19 cellular contexts compared by ENCODE assay signal in the genomic region with DNA sequence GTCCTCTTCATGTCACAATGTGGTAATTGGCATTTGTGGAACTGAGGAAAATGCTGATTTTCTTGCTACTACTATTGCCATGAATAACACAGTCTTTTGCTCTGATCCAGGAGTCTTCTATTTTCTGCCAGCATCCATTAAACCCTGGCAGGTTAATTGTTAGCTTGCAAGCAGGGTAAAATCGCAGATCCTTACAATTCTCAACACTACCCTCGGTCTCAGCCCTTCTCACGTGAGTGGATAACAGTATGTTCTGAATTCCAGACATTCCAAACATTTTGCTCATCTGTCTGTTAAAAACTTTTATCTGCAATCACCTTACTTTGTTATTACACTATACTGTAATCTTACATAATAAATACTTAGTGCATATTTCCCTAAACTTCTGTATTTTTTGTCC.
DNase-seq lines count a peak whose midpoint lies in the region; ATAC-seq and TF ChIP-seq lines count a peak whose summit lies in the region.
"Had no signal": no experiment of that assay in that cellular context is flagged by ENCODE, and none has a peak within 500 bp of the region (broad histone marks: within the 10 kb centered on the region; RNA-seq: fewer than 3 reads in every experiment).

No MANE protein-coding gene starts in this region.

- no CpG with 5 or more reads among the region's 3 CpGs for WGBS in H9 (ENCODE audit: extremely low coverage, insufficient read length, low lambda C conversion rate)
- no CpG with 5 or more reads among the region's 3 CpGs for WGBS in iPS DF 6.9 (ENCODE audit: insufficient coverage, insufficient read length)
- WGBS in neuronal stem cell (ENCODE audit: extremely low coverage in 2 of 2, insufficient read length in 2 of 2, insufficient replicate concordance in 1 of 2), 2 donors, result no CpG with 5 or more reads among the region's 3 CpGs

- H3K4me3 ChIP-seq in astrocyte of the cerebellum (ENCODE audit: low read depth, low read length) (no peak overlapping the region), iPS DF 6.9 (ENCODE audit: low read length) (no peak overlapping the region), neuronal stem cell (ENCODE audit: low read length in 2 of 2) (no peak overlapping the region)
- H3K4me3 ChIP-seq: skin epidermis, tibial nerve had no signal

- H3K27ac Mint-ChIP-seq in H9, result peak overlapping the region in 2 of 3 experiments; percentile 77 to 87; a peak in 4 of 7 replicates
- H3K27ac Mint-ChIP-seq: activated CD4-positive, alpha-beta T cell treated with anti-CD3 and anti-CD28 coated beads for 36 hours; activated naive CD8-positive, alpha-beta T cell treated with anti-CD3 and anti-CD28 coated beads, Interleukin-2, amount 10 ng/mL, durations not matched to agents 7 days and 5 days; CD4-positive, alpha-beta T cell; stimulated activated naive CD8-positive, alpha-beta T cell treated with anti-CD3 and anti-CD28 coated beads, Interleukin-15, amount 100 ng/mL, for 72 hours had no signal

- no peaks in the 10 kb centered on the region for H3K36me3 Mint-ChIP-seq in H9 (ENCODE audit: insufficient read depth in 1 of 3, low read depth in 3 of 3)
- H3K36me3 Mint-ChIP-seq: activated naive CD8-positive, alpha-beta T cell treated with anti-CD3 and anti-CD28 coated beads, Interleukin-2, amount 10 ng/mL, durations not matched to agents 7 days and 5 days; brain had no signal

- no peak overlapping the region for H2BK120ac ChIP-seq in H9 (ENCODE audit: low read depth, low read length, poor library complexity, severe bottlenecking)
- no peak overlapping the region for H2BK120ac ChIP-seq in neuronal stem cell (ENCODE audit: low read depth, low read length)

- DNase-seq in H9 (no peak), astrocyte of the cerebellum (ENCODE audit: low read depth) (peak; percentile 6), iPS DF 6.9 (ENCODE audit: low read depth, low spot score) (peak; percentile 4), neuronal stem cell (ENCODE audit: low spot score) (peak; percentile 12), SHP77 (lab: John Stamatoyannopoulos, UW) (no peak)
- DNase-seq in activated CD8-positive, alpha-beta memory T cell treated with anti-CD3 and anti-CD28 coated beads for 24 hours, result no peak
- DNase-seq: activated CD4-positive, alpha-beta T cell treated with anti-CD3 and anti-CD28 coated beads for 36 hours; activated naive CD8-positive, alpha-beta T cell treated with anti-CD3 and anti-CD28 coated beads, Interleukin-2, amount 10 ng/mL, durations not matched to agents 7 days and 5 days; CD4-positive, alpha-beta T cell; cortex of kidney; left colon; NCI-H1092; NCI-H2081; stimulated activated naive CD8-positive, alpha-beta T cell treated with anti-CD3 and anti-CD28 coated beads, Interleukin-15, amount 100 ng/mL, for 72 hours had no signal

- H3K56ac ChIP-seq in H9 (ENCODE audit: insufficient read length, low read depth, low read length), result no peak overlapping the region

- no peaks in the 10 kb centered on the region for H3K9me3 Mint-ChIP-seq in H9
- H3K9me3 Mint-ChIP-seq: activated naive CD8-positive, alpha-beta T cell treated with anti-CD3 and anti-CD28 coated beads, Interleukin-2, amount 10 ng/mL, durations not matched to agents 7 days and 5 days; brain had no signal

- H2AK5ac ChIP-seq in H9 (ENCODE audit: insufficient read length, low read length) (no peak overlapping the region), neuronal stem cell (ENCODE audit: low read depth, low read length) (no peak overlapping the region)

- H3K27me3 Mint-ChIP-seq in H9 (ENCODE audit: low read depth), result no peaks in the 10 kb centered on the region
- H3K27me3 Mint-ChIP-seq: activated CD4-positive, alpha-beta T cell treated with anti-CD3 and anti-CD28 coated beads for 36 hours; activated naive CD8-positive, alpha-beta T cell treated with anti-CD3 and anti-CD28 coated beads, Interleukin-2, amount 10 ng/mL, durations not matched to agents 7 days and 5 days; brain; CD4-positive, alpha-beta T cell; stimulated activated naive CD8-positive, alpha-beta T cell treated with anti-CD3 and anti-CD28 coated beads, Interleukin-15, amount 100 ng/mL, for 72 hours had no signal

- H4K20me1 ChIP-seq in H9 (ENCODE audit: control insufficient read depth, insufficient read depth, insufficient read length), result no peaks in the 10 kb centered on the region

- H4K8ac ChIP-seq in H9 (replicated peaks; ENCODE audit: insufficient read length, low read depth, low read length) (no peak overlapping the region), neuronal stem cell (ENCODE audit: low read depth, low read length) (no peak overlapping the region)

- H3K9me3 ChIP-seq in H9 (ENCODE audit: control insufficient read depth, low read depth, low read length), result no peaks in the 10 kb centered on the region
- H3K9me3 ChIP-seq in iPS DF 6.9 (ENCODE audit: control insufficient read depth, insufficient read depth, low read length), result no peaks in the 10 kb centered on the region
- no peaks in the 10 kb centered on the region for H3K9me3 ChIP-seq in neuronal stem cell (replicated peaks in 1 of 2; ENCODE audit: control insufficient read depth in 2 of 2, insufficient read depth in 1 of 2, low read depth in 1 of 2, low read length in 2 of 2)
- H3K9me3 ChIP-seq: tibial nerve had no signal

- H3K18ac ChIP-seq in H9 (ENCODE audit: insufficient read length, low read depth, low read length) (no peak overlapping the region), neuronal stem cell (ENCODE audit: low read length) (no peak overlapping the region)

- no peak overlapping the region for H2BK15ac ChIP-seq in H9 (ENCODE audit: low read depth, low read length)
- H2BK15ac ChIP-seq in neuronal stem cell (ENCODE audit: low read length), result no peak overlapping the region

- no peak for ATAC-seq in HG03135 (IDR thresholded peaks at IDR 0.05; ENCODE audit: unreplicated experiment)
- no peak for ATAC-seq in HG03095 (IDR thresholded peaks at IDR 0.05; ENCODE audit: unreplicated experiment)
- ATAC-seq: activated CD4-positive, alpha-beta T cell treated with anti-CD3 and anti-CD28 coated beads for 36 hours; left colon; stimulated activated naive CD8-positive, alpha-beta T cell treated with anti-CD3 and anti-CD28 coated beads, Interleukin-15, amount 100 ng/mL, for 72 hours had no signal

- H3K79me1 ChIP-seq in H9 (ENCODE audit: insufficient read depth, low read depth, low read length, poor library complexity, severe bottlenecking) (no peaks in the 10 kb centered on the region), neuronal stem cell (ENCODE audit: low read depth, low read length) (no peaks in the 10 kb centered on the region)

- no peaks in the 10 kb centered on the region for H3K27me3 ChIP-seq in H9 (ENCODE audit: insufficient read depth, low read length)
- no peaks in the 10 kb centered on the region for H3K27me3 ChIP-seq in iPS DF 6.9 (ENCODE audit: control insufficient read depth, insufficient read depth, low read length)
- no peaks in the 10 kb centered on the region for H3K27me3 ChIP-seq in neuronal stem cell (ENCODE audit: control insufficient read depth in 3 of 3, insufficient read depth in 3 of 3, low read depth in 1 of 3, low read length in 3 of 3)
- H3K27me3 ChIP-seq: tibial nerve had no signal

- H3T11ph ChIP-seq in H9 (ENCODE audit: low read length), result no peak overlapping the region

- no peak overlapping the region for H3K4ac ChIP-seq in H9 (ENCODE audit: low read depth, low read length)
- H3K4ac ChIP-seq in neuronal stem cell (ENCODE audit: low read length), result no peak overlapping the region

- H3K9ac ChIP-seq in H9 (ENCODE audit: extremely low read depth, insufficient read length, low read length), result no peak overlapping the region
- no peak overlapping the region for H3K9ac ChIP-seq in neuronal stem cell (ENCODE audit: low read depth, low read length, poor library complexity)

- in situ Hi-C loops in astrocyte of the cerebellum (cut with HindIII; ENCODE audit: low sequenced_read_pairs), result no loop called here

- no peak overlapping the region for H3K23ac ChIP-seq in H9 (ENCODE audit: insufficient read length, low read depth, low read length)
- H3K23ac ChIP-seq in neuronal stem cell (ENCODE audit: low read depth, low read length, poor library complexity), result no peak overlapping the region

- peaks cover 2% of the 10 kb centered on the region; the same call in 1 of the 2 replicates for H3K4me1 ChIP-seq in H9 (ENCODE audit: insufficient read depth, low read length)
- H3K4me1 ChIP-seq in iPS DF 6.9 (ENCODE audit: control insufficient read depth, insufficient read depth, low read length), result no peaks in the 10 kb centered on the region
- H3K4me1 ChIP-seq in neuronal stem cell (ENCODE audit: control insufficient read depth in 2 of 2, insufficient read depth in 1 of 2, low read depth in 1 of 2, low read length in 2 of 2), result no peaks in the 10 kb centered on the region
- H3K4me1 ChIP-seq: tibial nerve had no signal

- peak overlapping the region; percentile 18 for H3K27ac ChIP-seq in H9 (ENCODE audit: insufficient read length, low read depth, low read length)
- H3K27ac ChIP-seq in iPS DF 6.9 (ENCODE audit: low read length), result no peak overlapping the region
- H3K27ac ChIP-seq in neuronal stem cell (replicated peaks; ENCODE audit: low read length), result no peak overlapping the region
- H3K27ac ChIP-seq: skin epidermis, tibial nerve had no signal

- peaks cover 11 to 15% of the 10 kb centered on the region in 2 experiments for H3K4me1 Mint-ChIP-seq in H9
- H3K4me1 Mint-ChIP-seq: activated CD4-positive, alpha-beta T cell treated with anti-CD3 and anti-CD28 coated beads for 36 hours; activated naive CD8-positive, alpha-beta T cell treated with anti-CD3 and anti-CD28 coated beads, Interleukin-2, amount 10 ng/mL, durations not matched to agents 7 days and 5 days; brain; stimulated activated naive CD8-positive, alpha-beta T cell treated with anti-CD3 and anti-CD28 coated beads, Interleukin-15, amount 100 ng/mL, for 72 hours had no signal

- TF ChIP-seq CTCF in H9 (conservative IDR thresholded peaks at IDR 0.05) (no peak), astrocyte of the cerebellum (IDR thresholded peaks at IDR 0.05; ENCODE audit: low read depth, low read length, missing control alignments) (no peak)

- no peak overlapping the region for H2BK12ac ChIP-seq in H9 (ENCODE audit: insufficient read length, low read depth, low read length)
- no peak overlapping the region for H2BK12ac ChIP-seq in neuronal stem cell (ENCODE audit: low read length)

- H3K14ac ChIP-seq in H9 (ENCODE audit: insufficient read depth, low read length) (no peak overlapping the region), neuronal stem cell (ENCODE audit: low read length) (no peak overlapping the region)

- no peak overlapping the region for H3K4me3 Mint-ChIP-seq in H9
- H3K4me3 Mint-ChIP-seq: activated CD4-positive, alpha-beta T cell treated with anti-CD3 and anti-CD28 coated beads for 36 hours; activated naive CD8-positive, alpha-beta T cell treated with anti-CD3 and anti-CD28 coated beads, Interleukin-2, amount 10 ng/mL, durations not matched to agents 7 days and 5 days; brain; CD4-positive, alpha-beta T cell; stimulated activated naive CD8-positive, alpha-beta T cell treated with anti-CD3 and anti-CD28 coated beads, Interleukin-15, amount 100 ng/mL, for 72 hours had no signal

- no peaks in the 10 kb centered on the region for H3K79me2 ChIP-seq in H9 (ENCODE audit: insufficient read depth, low read length)

- no peaks in the 10 kb centered on the region for H3K36me3 ChIP-seq in iPS DF 6.9 (ENCODE audit: control insufficient read depth, insufficient read depth, low read length)
- no peaks in the 10 kb centered on the region for H3K36me3 ChIP-seq in neuronal stem cell (replicated peaks in 1 of 2; ENCODE audit: control insufficient read depth in 2 of 2, insufficient read depth in 2 of 2, low read length in 2 of 2)
- H3K36me3 ChIP-seq: tibial nerve had no signal

- H2AFZ ChIP-seq in H9 (ENCODE audit: low read length), result no peak overlapping the region
- no peak overlapping the region for H2AFZ ChIP-seq in neuronal stem cell (ENCODE audit: low read length)

- no peak overlapping the region for H2BK20ac ChIP-seq in H9 (ENCODE audit: low read depth, low read length, poor library complexity, severe bottlenecking)

- no peak overlapping the region for H4K5ac ChIP-seq in H9 (ENCODE audit: insufficient read length, low read depth, low read length)

- H2BK5ac ChIP-seq in H9 (ENCODE audit: insufficient read length, low read length) (no peak overlapping the region), neuronal stem cell (ENCODE audit: low read length) (no peak overlapping the region)

- H3K4me2 ChIP-seq in H9 (ENCODE audit: insufficient read depth, insufficient read length, low read length) (no peak overlapping the region), neuronal stem cell (ENCODE audit: insufficient read depth, low read length, poor library complexity, severe bottlenecking) (no peak overlapping the region)

- H3K23me2 ChIP-seq in H9 (ENCODE audit: insufficient read length, low read depth, low read length, poor library complexity, severe bottlenecking), result no peaks in the 10 kb centered on the region

- H4K91ac ChIP-seq in H9 (ENCODE audit: insufficient read length, low read depth, low read length) (no peak overlapping the region), neuronal stem cell (ENCODE audit: low read depth, low read length, poor library complexity) (no peak overlapping the region)

Comparison
In these comparisons a context has a peak if more than half of its experiments do, and no peak if none do; other contexts are left out.
1. DNase-seq: peak in astrocyte of the cerebellum (single experiment), iPS DF 6.9 (single experiment) and neuronal stem cell (single experiment); none in H9 (single experiment), SHP77 (0 of 2) and activated CD8-positive, alpha-beta memory T cell treated with anti-CD3 and anti-CD28 coated beads for 24 hours (single experiment).